Comparison of ENCODE assay signal across 14 cellular contexts in genomic region chr11:11115475-11115874, GRCh38.
A peak's percentile ranks its signal among the peaks of the same experiment; 100 is the strongest.
DNase-seq lines count a peak whose midpoint lies in the region; ATAC-seq and TF ChIP-seq lines count a peak whose summit lies in the region.
"Had no signal": no experiment of that assay in that cellular context is flagged by ENCODE, and none has a peak within 500 bp of the region (broad histone marks: within the 10 kb centered on the region; RNA-seq: fewer than 3 reads in every experiment).

No MANE protein-coding gene starts in this region.

- H3F3A ChIP-seq in GM23338 (replicated peaks; ENCODE audit: low read depth), result no peaks in the 10 kb centered on the region

- peak overlapping the region; percentile 54 for H3K27ac Mint-ChIP-seq in stimulated activated naive CD8-positive, alpha-beta T cell treated with anti-CD3 and anti-CD28 coated beads, Interleukin-15, Interleukin-2, amounts not matched to agents 100 ng/mL and 50 ng/mL, for 24 hours
- H3K27ac Mint-ChIP-seq in activated CD8-positive, alpha-beta T cell treated with anti-CD3 and anti-CD28 coated beads, Interleukin-2, amount 10 ng/mL, durations not matched to agents 7 days and 5 days, result peak overlapping the region; percentile 23
- H3K27ac Mint-ChIP-seq in activated naive CD8-positive, alpha-beta T cell treated with anti-CD3 and anti-CD28 coated beads, Interleukin-2, amount 50 U/mL, for 24 hours, result peak overlapping the region; percentile 41
- H3K27ac Mint-ChIP-seq in GM23338, result no peak overlapping the region
- H3K27ac Mint-ChIP-seq: CD4-positive, alpha-beta memory T cell had no signal

- H4K20me1 ChIP-seq in GM23338 (replicated peaks; ENCODE audit: insufficient read depth), result no peaks in the 10 kb centered on the region

- H3K27me3 Mint-ChIP-seq in stimulated activated naive CD8-positive, alpha-beta T cell treated with anti-CD3 and anti-CD28 coated beads, Interleukin-15, Interleukin-2, amounts not matched to agents 100 ng/mL and 50 ng/mL, for 24 hours, result no peaks in the 10 kb centered on the region
- H3K27me3 Mint-ChIP-seq in activated CD8-positive, alpha-beta T cell treated with anti-CD3 and anti-CD28 coated beads, Interleukin-2, amount 10 ng/mL, durations not matched to agents 7 days and 5 days (ENCODE audit: low read depth), result peaks cover 3% of the 10 kb centered on the region
- no peaks in the 10 kb centered on the region for H3K27me3 Mint-ChIP-seq in activated naive CD8-positive, alpha-beta T cell treated with anti-CD3 and anti-CD28 coated beads, Interleukin-2, amount 50 U/mL, for 24 hours
- peaks cover 2% of the 10 kb centered on the region for H3K27me3 Mint-ChIP-seq in GM23338 (ENCODE audit: insufficient read depth, low read depth, poor library complexity)
- H3K27me3 Mint-ChIP-seq: CD4-positive, alpha-beta memory T cell had no signal

- H3K9me3 Mint-ChIP-seq in stimulated activated naive CD8-positive, alpha-beta T cell treated with anti-CD3 and anti-CD28 coated beads, Interleukin-15, Interleukin-2, amounts not matched to agents 100 ng/mL and 50 ng/mL, for 24 hours, result peaks cover 4% of the 10 kb centered on the region
- peaks cover 6% of the 10 kb centered on the region for H3K9me3 Mint-ChIP-seq in activated CD8-positive, alpha-beta T cell treated with anti-CD3 and anti-CD28 coated beads, Interleukin-2, amount 10 ng/mL, durations not matched to agents 7 days and 5 days (ENCODE audit: insufficient read depth)
- H3K9me3 Mint-ChIP-seq in activated naive CD8-positive, alpha-beta T cell treated with anti-CD3 and anti-CD28 coated beads, Interleukin-2, amount 50 U/mL, for 24 hours, result peaks cover 17% of the 10 kb centered on the region
- H3K9me3 Mint-ChIP-seq in GM23338, result peaks cover 3% of the 10 kb centered on the region; the same call in 2 of the 3 replicates

- no peak for DNase-seq in stimulated activated naive CD8-positive, alpha-beta T cell treated with anti-CD3 and anti-CD28 coated beads, Interleukin-15, Interleukin-2, amounts not matched to agents 100 U/mL and 50 U/mL, for 24 hours
- peak; percentile 27 for DNase-seq in activated CD8-positive, alpha-beta T cell treated with anti-CD3 and anti-CD28 coated beads, Interleukin-2, amount 10 ng/mL, durations not matched to agents 7 days and 5 days
- DNase-seq in activated naive CD8-positive, alpha-beta T cell treated with anti-CD3 and anti-CD28 coated beads, Interleukin-2, amount 50 U/mL, for 24 hours, result no peak
- DNase-seq in GM23338 (ENCODE audit: low spot score), result no peak
- DNase-seq: BE2C; CD4-positive, alpha-beta memory T cell; DMS79; HCEC 1CT had no signal

- H3K4me1 Mint-ChIP-seq in stimulated activated naive CD8-positive, alpha-beta T cell treated with anti-CD3 and anti-CD28 coated beads, Interleukin-15, Interleukin-2, amounts not matched to agents 100 ng/mL and 50 ng/mL, for 24 hours (ENCODE audit: low read depth), result peaks cover 4% of the 10 kb centered on the region
- H3K4me1 Mint-ChIP-seq in activated CD8-positive, alpha-beta T cell treated with anti-CD3 and anti-CD28 coated beads, Interleukin-2, amount 10 ng/mL, durations not matched to agents 7 days and 5 days (ENCODE audit: low read depth), result peaks cover 14% of the 10 kb centered on the region
- H3K4me1 Mint-ChIP-seq in activated naive CD8-positive, alpha-beta T cell treated with anti-CD3 and anti-CD28 coated beads, Interleukin-2, amount 50 U/mL, for 24 hours, result peaks cover 7% of the 10 kb centered on the region
- 0 out of 3 replicates have a peak, but pooled peaks cover 6% of the 10 kb centered on the region for H3K4me1 Mint-ChIP-seq in GM23338
- H3K4me1 Mint-ChIP-seq: CD4-positive, alpha-beta memory T cell had no signal

- CTCF ChIA-PET in activated CD8-positive, alpha-beta T cell treated with anti-CD3 and anti-CD28 coated beads, Interleukin-2, amount 10 ng/mL, durations not matched to agents 7 days and 5 days (lab: Charles Lee), result interaction anchor here (1.3 kb wide), 1 partner anchor 10 kb away, joined by 4 read pairs; no protein-coding TSS in a partner anchor

- no peaks in the 10 kb centered on the region for H3K36me3 ChIP-seq in GM23338 (ENCODE audit: insufficient read depth)
- H3K36me3 ChIP-seq: BE2C had no signal

- no peaks in the 10 kb centered on the region for H3K79me2 ChIP-seq in GM23338 (replicated peaks; ENCODE audit: insufficient read depth)

- ATAC-seq in stimulated activated naive CD8-positive, alpha-beta T cell treated with anti-CD3 and anti-CD28 coated beads, Interleukin-15, Interleukin-2, amounts not matched to agents 100 U/mL and 50 U/mL, for 24 hours, result no peak
- ATAC-seq in activated CD8-positive, alpha-beta T cell treated with anti-CD3 and anti-CD28 coated beads, Interleukin-2, amount 10 ng/mL, durations not matched to agents 7 days and 5 days, result peak; percentile 27
- ATAC-seq in activated naive CD8-positive, alpha-beta T cell treated with anti-CD3 and anti-CD28 coated beads, Interleukin-2, amount 50 U/mL, for 24 hours, result peak; percentile 54
- ATAC-seq in GM19455 (IDR thresholded peaks at IDR 0.05; ENCODE audit: unreplicated experiment) (no peak), HG02610 (IDR thresholded peaks at IDR 0.05; ENCODE audit: unreplicated experiment) (no peak), GM23338 (no peak)
- ATAC-seq: A549 had no signal

- H3K36me3 Mint-ChIP-seq in stimulated activated naive CD8-positive, alpha-beta T cell treated with anti-CD3 and anti-CD28 coated beads, Interleukin-15, Interleukin-2, amounts not matched to agents 100 ng/mL and 50 ng/mL, for 24 hours (ENCODE audit: low read depth), result peaks cover 3% of the 10 kb centered on the region
- peaks cover 8% of the 10 kb centered on the region for H3K36me3 Mint-ChIP-seq in activated CD8-positive, alpha-beta T cell treated with anti-CD3 and anti-CD28 coated beads, Interleukin-2, amount 10 ng/mL, durations not matched to agents 7 days and 5 days (ENCODE audit: low read depth)
- H3K36me3 Mint-ChIP-seq in activated naive CD8-positive, alpha-beta T cell treated with anti-CD3 and anti-CD28 coated beads, Interleukin-2, amount 50 U/mL, for 24 hours (ENCODE audit: low read depth), result peaks cover 7% of the 10 kb centered on the region
- H3K36me3 Mint-ChIP-seq in GM23338 (ENCODE audit: low read depth), result no peaks in the 10 kb centered on the region

- no peak overlapping the region for H3K4me3 Mint-ChIP-seq in stimulated activated naive CD8-positive, alpha-beta T cell treated with anti-CD3 and anti-CD28 coated beads, Interleukin-15, Interleukin-2, amounts not matched to agents 100 ng/mL and 50 ng/mL, for 24 hours
- H3K4me3 Mint-ChIP-seq in activated CD8-positive, alpha-beta T cell treated with anti-CD3 and anti-CD28 coated beads, Interleukin-2, amount 10 ng/mL, durations not matched to agents 7 days and 5 days, result no peak overlapping the region
- H3K4me3 Mint-ChIP-seq in activated naive CD8-positive, alpha-beta T cell treated with anti-CD3 and anti-CD28 coated beads, Interleukin-2, amount 50 U/mL, for 24 hours, result no peak overlapping the region
- no peak overlapping the region for H3K4me3 Mint-ChIP-seq in GM23338
- H3K4me3 Mint-ChIP-seq: CD4-positive, alpha-beta memory T cell had no signal

- no peaks in the 10 kb centered on the region for H3K27me3 ChIP-seq in GM23338 (ENCODE audit: insufficient read depth)
- H3K27me3 ChIP-seq: BE2C had no signal

- no peak for TF ChIP-seq CTCF in GM23338 (conservative IDR thresholded peaks at IDR 0.05; ENCODE audit: low read depth in 2 of 2)

- H3K4me3 ChIP-seq in GM23338, result no peak overlapping the region
- H3K4me3 ChIP-seq: A549 had no signal

- H3K27ac ChIP-seq in GM23338 (ENCODE audit: low read depth), result no peak overlapping the region
- H3K27ac ChIP-seq: A549, C4-2B, HL-60 had no signal

- no peaks in the 10 kb centered on the region for H3K4me1 ChIP-seq in GM23338 (ENCODE audit: insufficient read depth)
- H3K4me1 ChIP-seq: A549, BE2C had no signal

- POLR2A ChIA-PET in activated CD8-positive, alpha-beta T cell treated with anti-CD3 and anti-CD28 coated beads, Interleukin-2, amount 10 ng/mL, durations not matched to agents 7 days and 5 days (lab: Charles Lee), result no interaction called here

- no peaks in the 10 kb centered on the region for H3K9me2 ChIP-seq in GM23338 (ENCODE audit: insufficient read depth)

- H3K4me2 ChIP-seq in GM23338, result no peak overlapping the region
- H3K4me2 ChIP-seq: A549 had no signal

- no peak overlapping the region for H2AFZ ChIP-seq in GM23338

TF ChIP-seq in GM23338, 12 proteins besides CTCF, POLR2A, EP300 and RAD21 (continues in another document):
- no peak for TF ChIP-seq EZH2 (IDR thresholded peaks at IDR 0.05; ENCODE audit: low read depth, unreplicated experiment)
- TF ChIP-seq NANOG (IDR thresholded peaks at IDR 0.05; ENCODE audit: borderline replicate concordance), result no peak

Comparison
In these comparisons a context has a peak if more than half of its experiments do, and no peak if none do; other contexts are left out.
1. ATAC-seq: peak in activated CD8-positive, alpha-beta T cell treated with anti-CD3 and anti-CD28 coated beads, Interleukin-2, amount 10 ng/mL, durations not matched to agents 7 days and 5 days (single experiment) and activated naive CD8-positive, alpha-beta T cell treated with anti-CD3 and anti-CD28 coated beads, Interleukin-2, amount 50 U/mL, for 24 hours (single experiment); none in stimulated activated naive CD8-positive, alpha-beta T cell treated with anti-CD3 and anti-CD28 coated beads, Interleukin-15, Interleukin-2, amounts not matched to agents 100 U/mL and 50 U/mL, for 24 hours (single experiment), GM19455 (single experiment), HG02610 (single experiment) and GM23338 (single experiment).